ENCODE assay signal across 31 cellular contexts in genomic region chr5:5264727-5265126, GRCh38.
"Had no signal": no experiment of that assay in that cellular context is flagged by ENCODE, and none has a peak within 500 bp of the region (broad histone marks: within the 10 kb centered on the region; RNA-seq: fewer than 3 reads in every experiment).

No MANE protein-coding gene starts in this region.

- H3K36me3 ChIP-seq: ascending aorta, cardiac muscle cell had no signal

- H3K9me3 ChIP-seq: ascending aorta had no signal

- H3K4me3 ChIP-seq: ascending aorta, cardiac muscle cell had no signal

- H3K4me1 ChIP-seq: ascending aorta had no signal

- FAIRE-seq: bronchial epithelial cell, TTC549 had no signal

- DNase-seq: activated B cell treated with CpG ODN at 0.5 μM for 24 hours; activated CD4-positive, alpha-beta memory T cell treated with anti-CD3 and anti-CD28 coated beads for 36 hours; activated CD4-positive, alpha-beta T cell treated with anti-CD3 and anti-CD28 coated beads for 4 hours; activated CD4-positive, alpha-beta T cell treated with anti-CD3 and anti-CD28 coated beads, Interleukin-2, amount 10 ng/mL, durations not matched to agents 24 days and 14 days; activated CD4-positive, alpha-beta T cell treated with anti-CD3 and anti-CD28 coated beads, Interleukin-2, amount 50 U/mL, for 1 hour; activated CD4-positive, alpha-beta T cell treated with anti-CD3 and anti-CD28 coated beads, Interleukin-2, amount 50 U/mL, for 4 hours; activated CD4-positive, CD25-positive, alpha-beta regulatory T cell treated with anti-CD3 and anti-CD28 coated beads, Interleukin-2, amount 50 U/mL, for 72 hours; activated CD8-positive, alpha-beta memory T cell treated with anti-CD3 and anti-CD28 coated beads, Interleukin-2, amount 50 U/mL, for 4 hours; activated CD8-positive, alpha-beta T cell treated with anti-CD3 and anti-CD28 coated beads for 36 hours; activated effector memory CD4-positive, alpha-beta T cell treated with anti-CD3 and anti-CD28 coated beads, Interleukin-2, amount 50 U/mL, for 16 hours; activated naive CD4-positive, alpha-beta T cell treated with anti-CD3 and anti-CD28 coated beads, Interleukin-2, amount 10 ng/mL, durations not matched to agents 7 days and 5 days; activated naive CD4-positive, alpha-beta T cell treated with Interleukin-2 at 50 U/mL for 16 hours; activated naive CD8-positive, alpha-beta T cell treated with anti-CD3 and anti-CD28 coated beads, Interleukin-2, amount 10 ng/mL, durations not matched to agents 7 days and 5 days; activated naive CD8-positive, alpha-beta T cell treated with anti-CD3 and anti-CD28 coated beads, Interleukin-2, amount 50 U/mL, for 24 hours; activated T-cell treated with anti-CD3 and anti-CD28 coated beads for 4 hours; activated T-cell treated with anti-CD3 and anti-CD28 coated beads, Interleukin-2, amount 50 U/mL, for 1 hour; activated T-cell treated with anti-CD3 and anti-CD28 coated beads, Interleukin-2, amount 50 U/mL, for 4 hours; activated T-cell treated with anti-CD3 and anti-CD28 coated beads, Interleukin-2, amount 50 U/mL, for 72 hours; amygdala; anterior cingulate cortex; caudate nucleus; cerebellar nuclear complex; T-helper 1 cell; T-helper 2 cell; T-helper 9 cell had no signal

- ATAC-seq: activated CD8-positive, alpha-beta T cell treated with anti-CD3 and anti-CD28 coated beads for 36 hours; activated naive CD8-positive, alpha-beta T cell treated with anti-CD3 and anti-CD28 coated beads, Interleukin-2, amount 50 U/mL, for 24 hours; activated T-cell treated with anti-CD3 and anti-CD28 coated beads, Interleukin-2, amount 50 U/mL, for 4 hours; activated T-cell treated with anti-CD3 and anti-CD28 coated beads, Interleukin-2, amount 50 U/mL, for 72 hours; activated T-helper 17 cell treated with anti-CD3 and anti-CD28 coated beads, Interleukin-2, amount 50 U/mL, for 72 hours had no signal

- H3K27ac ChIP-seq: ascending aorta, cardiac muscle cell, VCaP had no signal

- H3K27me3 ChIP-seq: ascending aorta, cardiac muscle cell had no signal
